In genomic region chr5:40679071-40679997, GRCh38 we compare ENCODE assay signal across 8 cellular contexts. TPM values are rescaled to one million over a fixed set of nuclear protein-coding genes. Genes with fewer than 3 reads are reported as not detected.
A peak's percentile ranks its signal among the peaks of the same experiment; 100 is the strongest.
DNase-seq lines count a peak whose midpoint lies in the region; ATAC-seq and TF ChIP-seq lines count a peak whose summit lies in the region.

TSS of gene PTGER4 (plus strand) at chr5:40679915. CDS start at chr5:40680994, 1,079 bp downstream.

- H3K36me3 Mint-ChIP-seq in activated CD4-positive, alpha-beta memory T cell treated with anti-CD3 and anti-CD28 coated beads, Interleukin-2, amount 10 ng/mL, durations not matched to agents 7 days and 5 days (ENCODE audit: low read depth) = peaks cover 44% of the 10 kb centered on the region

- intact Hi-C loops in lower lobe of right lung (cut with DNase I) = no loop called here

- no peaks in the 10 kb centered on the region for H3K36me3 ChIP-seq in lower lobe of right lung

- H3K4me3 ChIP-seq in lower lobe of right lung = peak within 1 kb of the TSS; percentile 82

- no peaks in the 10 kb centered on the region for H3K9me3 Mint-ChIP-seq in activated CD4-positive, alpha-beta memory T cell treated with anti-CD3 and anti-CD28 coated beads, Interleukin-2, amount 10 ng/mL, durations not matched to agents 7 days and 5 days

- TF ChIP-seq CTCF in lower lobe of right lung (IDR thresholded peaks at IDR 0.05) = no peak

- peak within 1 kb of the TSS; percentile 95 for H3K4me3 Mint-ChIP-seq in activated CD4-positive, alpha-beta memory T cell treated with anti-CD3 and anti-CD28 coated beads, Interleukin-2, amount 10 ng/mL, durations not matched to agents 7 days and 5 days

- peaks cover 51% of the 10 kb centered on the region for H3K4me1 Mint-ChIP-seq in activated CD4-positive, alpha-beta memory T cell treated with anti-CD3 and anti-CD28 coated beads, Interleukin-2, amount 10 ng/mL, durations not matched to agents 7 days and 5 days

- peak; percentile 79 for DNase-seq in Ammon's horn (ENCODE audit: low spot score)
- peak; percentile 69 for DNase-seq in GM19238 (ENCODE audit: insufficient read length, low spot score)
- DNase-seq in NCI-H82 (lab: John Stamatoyannopoulos, UW) = peak; percentile 81
- DNase-seq in activated CD4-positive, alpha-beta memory T cell treated with anti-CD3 and anti-CD28 coated beads, Interleukin-2, amount 10 ng/mL, durations not matched to agents 7 days and 5 days = peak; percentile 93
- DNase-seq in ecto neural progenitor cell (ENCODE audit: low spot score) = peak; percentile 93
- peak; percentile 93 for DNase-seq in lower lobe of right lung
- DNase-seq in stimulated activated CD4-positive, alpha-beta T cell treated with anti-CD3 and anti-CD28 coated beads, TNF-alpha, amount 100 ng/mL, for 1 hour (ENCODE audit: low read depth in 3 of 3, low spot score in 1 of 3) = peak; percentile 76 to 88 (median 87)

- H3K27me3 ChIP-seq in lower lobe of right lung (ENCODE audit: low read depth) = peaks cover 18% of the 10 kb centered on the region

- ATAC-seq in HG03439 (IDR thresholded peaks at IDR 0.05; ENCODE audit: unreplicated experiment) (peak; percentile 70), lower lobe of right lung (peak; percentile 96 to 97)

- CTCF ChIA-PET in activated CD4-positive, alpha-beta memory T cell treated with anti-CD3 and anti-CD28 coated beads, Interleukin-2, amount 10 ng/mL, durations not matched to agents 7 days and 5 days (lab: Charles Lee) = interaction anchor here (1.1 to 3.4 kb wide), 5 partner anchors 26 to 294 kb away, joined by 3 to 11 read pairs (median 4); no protein-coding TSS in a partner anchor

- POLR2A ChIA-PET in activated CD4-positive, alpha-beta memory T cell treated with anti-CD3 and anti-CD28 coated beads, Interleukin-2, amount 10 ng/mL, durations not matched to agents 7 days and 5 days (lab: Charles Lee) = interaction anchor here (0.6 to 8.9 kb wide), 27 partner anchors 9 to 1484 kb away, joined by 3 to 145 read pairs (median 4); no protein-coding TSS in a partner anchor

- no peaks in the 10 kb centered on the region for H3K27me3 Mint-ChIP-seq in activated CD4-positive, alpha-beta memory T cell treated with anti-CD3 and anti-CD28 coated beads, Interleukin-2, amount 10 ng/mL, durations not matched to agents 7 days and 5 days

- peaks cover 30% of the 10 kb centered on the region for H3K4me1 ChIP-seq in lower lobe of right lung

- H3K9me3 ChIP-seq in lower lobe of right lung = no peaks in the 10 kb centered on the region

- peak within 1 kb of the TSS; percentile 87 for H3K27ac ChIP-seq in lower lobe of right lung

- peak within 1 kb of the TSS; percentile 96 for H3K27ac Mint-ChIP-seq in activated CD4-positive, alpha-beta memory T cell treated with anti-CD3 and anti-CD28 coated beads, Interleukin-2, amount 10 ng/mL, durations not matched to agents 7 days and 5 days

RNA-seq across cellular contexts. Expression of gene PTGER4, which starts in this region (rescaled TPM):
- 10 to 100 TPM; 51.0 to 54.1 TPM for total RNA-seq in activated CD4-positive, alpha-beta memory T cell treated with anti-CD3 and anti-CD28 coated beads, Interleukin-2, amount 10 ng/mL, durations not matched to agents 7 days and 5 days
- total RNA-seq in lower lobe of right lung = 29.1 TPM

Comparison
In these comparisons a context has a peak if more than half of its experiments do, and no peak if none do; other contexts are left out.
1. Peak in every context shown above with its lines: DNase-seq, ATAC-seq, H3K4me3 ChIP-seq and H3K27ac ChIP-seq.